Comparison of ENCODE assay signal across 1 cellular context in genomic region chr20:10034717-10035571, GRCh38.
TF ChIP-seq lines count a peak whose summit lies in the region.

Gene ANKEF1, plus strand, starts transcription at chr20:10034987. Its CDS starts 3,315 bp downstream, at chr20:10038302.

TF ChIP-seq in GM12878, 131 proteins besides CTCF, POLR2A, EP300 and RAD21 (continued from another document):
- TF ChIP-seq ZNF687 (IDR thresholded peaks at IDR 0.05) (no peak), NFXL1 (IDR thresholded peaks at IDR 0.05; ENCODE audit: borderline replicate concordance) (no peak), ZBTB40 (IDR thresholded peaks at IDR 0.05; ENCODE audit: borderline replicate concordance) (peak; percentile 47; the same call in 1 of the 2 replicates), TCF3 (IDR thresholded peaks at IDR 0.05; ENCODE audit: borderline replicate concordance, insufficient read depth, low read depth, low read length) (0 out of 2 replicates have a peak, but pooled peaks have one; percentile 65)
